Comparison of ENCODE assay signal across 1 cellular context in genomic region chr5:138466900-138467710, GRCh38.
TF ChIP-seq lines count a peak whose summit lies in the region.

No MANE protein-coding gene starts in this region.

TF ChIP-seq in K562, 482 proteins besides CTCF, POLR2A, EP300 and RAD21 (continued from another document and continues in another):
- TF ChIP-seq REST (CRISPR knock-in tag; IDR thresholded peaks at IDR 0.05; ENCODE audit: low read depth), result no peak
- peak; percentile 37; the same call in 1 of the 2 replicates for TF ChIP-seq ZC3H4 (CRISPR knock-in tag; IDR thresholded peaks at IDR 0.05; ENCODE audit: borderline replicate concordance)
- TF ChIP-seq FOXM1 (IDR thresholded peaks at IDR 0.05; ENCODE audit: low read depth), result no peak
- TF ChIP-seq FOXM1 (CRISPR knock-in tag; IDR thresholded peaks at IDR 0.05; ENCODE audit: low read depth), result peak; percentile 46; the same call in 1 of the 2 replicates
- no peak for TF ChIP-seq ADNP (tag; IDR thresholded peaks at IDR 0.05)
- TF ChIP-seq ZNF224 (CRISPR knock-in tag; IDR thresholded peaks at IDR 0.05), result 0 out of 2 replicates have a peak, but pooled peaks have one; percentile 44
- no peak for TF ChIP-seq ZNF232 (CRISPR knock-in tag; IDR thresholded peaks at IDR 0.05)
- TF ChIP-seq ARID1B (IDR thresholded peaks at IDR 0.05), result no peak
- TF ChIP-seq DDX20 (tag; IDR thresholded peaks at IDR 0.05; ENCODE audit: low read depth), result no peak
- TF ChIP-seq ZNF57 (CRISPR knock-in tag; IDR thresholded peaks at IDR 0.05), result no peak
- TF ChIP-seq KAT7 (CRISPR knock-in tag; IDR thresholded peaks at IDR 0.05; ENCODE audit: borderline replicate concordance), result peak; percentile 92; the same call in 1 of the 2 replicates
- peak; percentile 100 for TF ChIP-seq PCBP1 (IDR thresholded peaks at IDR 0.05; ENCODE audit: low read depth, low read length, poor library complexity, severe bottlenecking)
- no peak for TF ChIP-seq KLF13 (tag; IDR thresholded peaks at IDR 0.05; ENCODE audit: borderline replicate concordance, low read depth)
- peak; percentile 85; the same call in 1 of the 2 replicates for TF ChIP-seq HNRNPL (IDR thresholded peaks at IDR 0.05; ENCODE audit: low read depth, low read length)
- 0 out of 2 replicates have a peak, but pooled peaks have one; percentile 17 for TF ChIP-seq ATF2 (CRISPR knock-in tag; IDR thresholded peaks at IDR 0.05)
- no peak for TF ChIP-seq ZNF407 (IDR thresholded peaks at IDR 0.05; ENCODE audit: low read depth)
- 0 out of 2 replicates have a peak, but pooled peaks have one; percentile 28 for TF ChIP-seq ZNF592 (IDR thresholded peaks at IDR 0.05)
- no peak for TF ChIP-seq NFE2L1 (tag; IDR thresholded peaks at IDR 0.05; ENCODE audit: borderline replicate concordance, low read depth)
- TF ChIP-seq ZNF561 (CRISPR knock-in tag; conservative IDR thresholded peaks at IDR 0.05), result no peak
- no peak for TF ChIP-seq SREBF2 (CRISPR knock-in tag; IDR thresholded peaks at IDR 0.05)
- peak; percentile 62; the same call in 1 of the 2 replicates for TF ChIP-seq SAFB (IDR thresholded peaks at IDR 0.05; ENCODE audit: borderline replicate concordance, low read depth, low read length)
- TF ChIP-seq ASH1L (IDR thresholded peaks at IDR 0.05; ENCODE audit: borderline replicate concordance, low read depth, partially characterized antibody), result no peak
- TF ChIP-seq YBX1 (IDR thresholded peaks at IDR 0.05), result no peak
- peak; percentile 43 for TF ChIP-seq KDM5B (IDR thresholded peaks at IDR 0.05; ENCODE audit: insufficient replicate concordance, low read depth, low read length)
- TF ChIP-seq TFAP4 (CRISPR knock-in tag; IDR thresholded peaks at IDR 0.05; ENCODE audit: borderline replicate concordance), result peak; percentile 40
- TF ChIP-seq ZBTB43 (CRISPR knock-in tag; IDR thresholded peaks at IDR 0.05), result peak; percentile 77; the same call in 1 of the 2 replicates
- TF ChIP-seq CREBBP (IDR thresholded peaks at IDR 0.05; ENCODE audit: low read depth, low read length), result no peak
